Comparison of ENCODE assay signal across 22 cellular contexts in genomic region chr2:20476481-20476880, GRCh38.
"Had no signal": no experiment of that assay in that cellular context is flagged by ENCODE, and none has a peak within 500 bp of the region (broad histone marks: within the 10 kb centered on the region; RNA-seq: fewer than 3 reads in every experiment).

No MANE protein-coding gene starts in this region.

- ATAC-seq: foreskin keratinocyte, left colon, left lobe of liver, lower lobe of right lung, mucosa of descending colon had no signal

- H3K9me3 ChIP-seq: esophagus muscularis mucosa, lower lobe of right lung, mucosa of descending colon had no signal

- H3K27me3 ChIP-seq: dorsolateral prefrontal cortex, esophagus muscularis mucosa, foreskin keratinocyte, heart right ventricle had no signal

- H3K4me1 ChIP-seq: foreskin keratinocyte, lower lobe of right lung had no signal

- FAIRE-seq: colon, frontal cortex, islet of Langerhans, kidney had no signal

- DNase-seq: dermis blood vessel endothelial cell; effector CD4-positive, alpha-beta T cell; effector memory CD4-positive, alpha-beta T cell; foreskin keratinocyte; glutamatergic neuron; hippocampal formation; kidney; kidney glomerular epithelial cell; left colon; left ventricle myocardium superior; lower lobe of right lung; mesenchymal stem cell; mucosa of descending colon; naive B cell had no signal

- H3K4me3 ChIP-seq: coronary artery, dorsolateral prefrontal cortex, esophagus muscularis mucosa, heart right ventricle, lower lobe of right lung, mucosa of descending colon had no signal

- H3K27ac ChIP-seq: coronary artery, dorsolateral prefrontal cortex, foreskin keratinocyte, lower lobe of right lung had no signal

- H3K36me3 ChIP-seq: esophagus muscularis mucosa, heart right ventricle, lower lobe of right lung had no signal
